24 cellular contexts compared by ENCODE assay signal in genomic region chr2:113209869-113210305, GRCh38. TPM values are rescaled to one million over a fixed set of nuclear protein-coding genes. Genes with fewer than 3 reads are reported as not detected.
A peak's percentile ranks its signal among the peaks of the same experiment; 100 is the strongest.
DNase-seq lines count a peak whose midpoint lies in the region; ATAC-seq and TF ChIP-seq lines count a peak whose summit lies in the region.
"Had no signal": no experiment of that assay in that cellular context is flagged by ENCODE, and none has a peak within 500 bp of the region (broad histone marks: within the 10 kb centered on the region; RNA-seq: fewer than 3 reads in every experiment).

No MANE protein-coding gene starts in this region.

- H3K4me3 Mint-ChIP-seq in osteocyte (ENCODE audit: unreplicated experiment): no peak overlapping the region
- H3K4me3 Mint-ChIP-seq in stimulated activated naive B cell treated with anti-CD40 and anti-IgM and Interleukin-4, amounts not matched to agents 10 μg/mL and 1 μg/mL and 100 μg/mL, for 72 hours: no peak overlapping the region
- H3K4me3 Mint-ChIP-seq: activated CD4-positive, alpha-beta memory T cell treated with anti-CD3 and anti-CD28 coated beads, Interleukin-2, amount 10 ng/mL, durations not matched to agents 7 days and 5 days; brain; effector memory CD8-positive, alpha-beta T cell; neural progenitor cell had no signal

- H3K4me1 ChIP-seq in esophagus squamous epithelium: peaks cover 30 to 70% (median 39%) of the 10 kb centered on the region in 3 donors
- H3K4me1 ChIP-seq: prostate gland had no signal

- 63 to 74% methylated on average over 5 to 6 of the region's 7 CpGs for WGBS in esophagus squamous epithelium, 2 donors

- no peaks in the 10 kb centered on the region for H3K36me3 ChIP-seq in esophagus squamous epithelium
- H3K36me3 ChIP-seq: neural progenitor cell, prostate gland, upper lobe of right lung had no signal

- H3K9me3 ChIP-seq in esophagus squamous epithelium: no peaks in the 10 kb centered on the region
- H3K9me3 ChIP-seq: mucosa of descending colon, prostate gland, upper lobe of right lung had no signal

- intact Hi-C loops in esophagus squamous epithelium (cut with DNase I): no loop called here

- no peaks in the 10 kb centered on the region for H3K27me3 ChIP-seq in esophagus squamous epithelium
- H3K27me3 ChIP-seq: neural progenitor cell, upper lobe of right lung had no signal

- H3K27me3 Mint-ChIP-seq in osteocyte (ENCODE audit: unreplicated experiment): no peaks in the 10 kb centered on the region
- peaks cover 14 to 18% of the 10 kb centered on the region in 2 donors for H3K27me3 Mint-ChIP-seq in stimulated activated naive B cell treated with anti-CD40 and anti-IgM and Interleukin-4, amounts not matched to agents 10 μg/mL and 1 μg/mL and 100 μg/mL, for 72 hours
- H3K27me3 Mint-ChIP-seq: activated CD4-positive, alpha-beta memory T cell treated with anti-CD3 and anti-CD28 coated beads, Interleukin-2, amount 10 ng/mL, durations not matched to agents 7 days and 5 days had no signal

- POLR2A ChIA-PET in RWPE1 (lab: Yijun Ruan, JAX; ENCODE audit: low non-redundant PET): no interaction called here

- no peak for DNase-seq in RWPE1 (ENCODE audit: low spot score)
- DNase-seq in esophagus squamous epithelium (lab: John Stamatoyannopoulos, UW): no peak
- DNase-seq in osteocyte (ENCODE audit: extremely low spot score, unreplicated experiment): no peak
- no peak for DNase-seq in SHP77 treated with DMSO at 0.1 percent for 48 hours (lab: John Stamatoyannopoulos, UW)
- no peak for DNase-seq in GM20000 (ENCODE audit: low spot score)
- DNase-seq in stimulated activated naive B cell treated with anti-CD40 and anti-IgM and Interleukin-4, amounts not matched to agents 10 μg/mL and 1 μg/mL and 100 μg/mL, for 72 hours: no peak
- DNase-seq: activated CD4-positive, alpha-beta memory T cell treated with anti-CD3 and anti-CD28 coated beads, Interleukin-2, amount 10 ng/mL, durations not matched to agents 7 days and 5 days; activated CD4-positive, CD25-positive, alpha-beta regulatory T cell; Calu3; DND-41; effector memory CD8-positive, alpha-beta T cell; mucosa of descending colon; NCI-H1105 treated with DMSO at 0.1 percent for 48 hours; NCI-H2029 treated with DMSO at 0.1 percent for 48 hours; NCI-H226; T1000; upper lobe of right lung had no signal

- no peak for TF ChIP-seq POLR2A in esophagus squamous epithelium (IDR thresholded peaks at IDR 0.05)

- H3K27ac ChIP-seq in 22Rv1 (peak overlapping the region; percentile 57), RWPE1 (peak overlapping the region; percentile 75), esophagus squamous epithelium (peak overlapping the region; percentile 30 to 88 (median 77))
- H3K27ac ChIP-seq: C4-2B, neural progenitor cell, prostate gland, upper lobe of right lung had no signal

- H3K36me3 Mint-ChIP-seq in osteocyte (ENCODE audit: unreplicated experiment): no peaks in the 10 kb centered on the region
- peaks cover 0 to 1% of the 10 kb centered on the region in 2 donors for H3K36me3 Mint-ChIP-seq in stimulated activated naive B cell treated with anti-CD40 and anti-IgM and Interleukin-4, amounts not matched to agents 10 μg/mL and 1 μg/mL and 100 μg/mL, for 72 hours
- H3K36me3 Mint-ChIP-seq: brain had no signal

- H3K4me1 Mint-ChIP-seq in osteocyte (ENCODE audit: unreplicated experiment): peaks cover 58% of the 10 kb centered on the region
- peaks cover 7 to 14% of the 10 kb centered on the region in 2 donors for H3K4me1 Mint-ChIP-seq in stimulated activated naive B cell treated with anti-CD40 and anti-IgM and Interleukin-4, amounts not matched to agents 10 μg/mL and 1 μg/mL and 100 μg/mL, for 72 hours
- H3K4me1 Mint-ChIP-seq: activated CD4-positive, alpha-beta memory T cell treated with anti-CD3 and anti-CD28 coated beads, Interleukin-2, amount 10 ng/mL, durations not matched to agents 7 days and 5 days had no signal

- no peak overlapping the region for H3K4me3 ChIP-seq in esophagus squamous epithelium
- H3K4me3 ChIP-seq: GM12878, mucosa of descending colon, neural progenitor cell, prostate gland, upper lobe of right lung had no signal

- CTCF ChIA-PET in RWPE1 (lab: Yijun Ruan, JAX): no interaction called here

- ATAC-seq in GM19452 (IDR thresholded peaks at IDR 0.05; ENCODE audit: unreplicated experiment): no peak
- no peak for ATAC-seq in stimulated activated naive B cell treated with anti-CD40 and anti-IgM and Interleukin-4, amounts not matched to agents 10 μg/mL and 1 μg/mL and 100 μg/mL, for 72 hours (replicated peaks)
- ATAC-seq: effector memory CD8-positive, alpha-beta T cell; GM12878; mucosa of descending colon; upper lobe of right lung had no signal

- TF ChIP-seq CTCF in 22Rv1 (IDR thresholded peaks at IDR 0.05) (no peak), RWPE1 (conservative IDR thresholded peaks at IDR 0.05; ENCODE audit: low read depth) (no peak), esophagus squamous epithelium (IDR thresholded peaks at IDR 0.05) (no peak), osteocyte (IDR thresholded peaks at IDR 0.05) (no peak), GM20000 (IDR thresholded peaks at IDR 0.05; ENCODE audit: extremely low read depth, missing control alignments) (no peak)

- peak overlapping the region; percentile 91 for H3K27ac Mint-ChIP-seq in osteocyte (ENCODE audit: unreplicated experiment)
- no peak overlapping the region for H3K27ac Mint-ChIP-seq in stimulated activated naive B cell treated with anti-CD40 and anti-IgM and Interleukin-4, amounts not matched to agents 10 μg/mL and 1 μg/mL and 100 μg/mL, for 72 hours

- no peaks in the 10 kb centered on the region for H3K9me3 Mint-ChIP-seq in osteocyte (ENCODE audit: unreplicated experiment)
- H3K9me3 Mint-ChIP-seq in stimulated activated naive B cell treated with anti-CD40 and anti-IgM and Interleukin-4, amounts not matched to agents 10 μg/mL and 1 μg/mL and 100 μg/mL, for 72 hours: no peaks in the 10 kb centered on the region
- H3K9me3 Mint-ChIP-seq: activated CD4-positive, alpha-beta memory T cell treated with anti-CD3 and anti-CD28 coated beads, Interleukin-2, amount 10 ng/mL, durations not matched to agents 7 days and 5 days; effector memory CD8-positive, alpha-beta T cell had no signal

RNA-seq across cellular contexts. Expression of gene PSD4, which starts 36.1 kb away (rescaled TPM):
- 10 to 100 TPM; 25.1 to 62.5 (median 50.2) TPM for total RNA-seq in esophagus squamous epithelium
- total RNA-seq in osteocyte: 6.3 and 8.9 TPM in 2 replicates
